In genomic region chr7:4808565-4808964, GRCh38 we compare ENCODE assay signal across 10 cellular contexts. TPM values are rescaled to one million over a fixed set of nuclear protein-coding genes. Genes with fewer than 3 reads are reported as not detected.
"Had no signal": no experiment of that assay in that cellular context is flagged by ENCODE, and none has a peak within 500 bp of the region (broad histone marks: within the 10 kb centered on the region; RNA-seq: fewer than 3 reads in every experiment).

No MANE protein-coding gene starts in this region.

- H3K9me3 ChIP-seq: SK-N-SH, transverse colon had no signal

- H3K4me3 Mint-ChIP-seq: nephron had no signal

- H3K4me1 ChIP-seq: foreskin keratinocyte, transverse colon had no signal

- H3K27ac Mint-ChIP-seq: nephron; stimulated activated effector memory CD8-positive, alpha-beta T cell treated with anti-CD3 and anti-CD28 coated beads, Interleukin-12 subunit alpha, Interleukin-12 subunit beta, amount 100 ng/mL, for 72 hours had no signal

- H3K4me1 Mint-ChIP-seq: nephron had no signal

- H3K9me3 Mint-ChIP-seq: nephron had no signal

- ATAC-seq: foreskin keratinocyte, left colon had no signal

- DNase-seq: cerebellar nuclear complex, foreskin keratinocyte, left colon, occipital lobe, SK-N-SH, T1000, transverse colon had no signal

- H3K27ac ChIP-seq: foreskin keratinocyte had no signal

- H3K36me3 ChIP-seq: transverse colon had no signal

RNA-seq across cellular contexts. Expression of gene PAPOLB, which starts 53.3 kb away (rescaled TPM):
- total RNA-seq: foreskin keratinocyte, mononuclear cell had no signal
- polyA plus RNA-seq: foreskin keratinocyte, SK-N-SH had no signal
